28 cellular contexts compared by ENCODE assay signal in genomic region chr22:39560127-39560526, GRCh38. TPM values are rescaled to one million over a fixed set of nuclear protein-coding genes. Genes with fewer than 3 reads are reported as not detected.
"Had no signal": no experiment of that assay in that cellular context is flagged by ENCODE, and none has a peak within 500 bp of the region (broad histone marks: within the 10 kb centered on the region; RNA-seq: fewer than 3 reads in every experiment).

No MANE protein-coding gene starts in this region.

- DNase-seq: activated CD4-positive, alpha-beta T cell treated with anti-CD3 and anti-CD28 coated beads for 1 hour; activated CD4-positive, alpha-beta T cell treated with anti-CD3 and anti-CD28 coated beads, Interleukin-2, amount 50 U/mL, for 1 hour; activated CD8-positive, alpha-beta memory T cell treated with anti-CD3 and anti-CD28 coated beads for 24 hours; activated CD8-positive, alpha-beta memory T cell treated with anti-CD3 and anti-CD28 coated beads, Interleukin-2, amount 50 U/mL, for 4 hours; activated naive CD4-positive, alpha-beta T cell treated with Interleukin-2 at 50 U/mL for 16 hours; activated naive CD8-positive, alpha-beta T cell treated with anti-CD3 and anti-CD28 coated beads for 36 hours; activated T-cell treated with anti-CD3 and anti-CD28 coated beads, Interleukin-2, amount 50 U/mL, for 48 hours; central memory CD4-positive, alpha-beta T cell; effector memory CD4-positive, alpha-beta T cell; foreskin melanocyte; immature natural killer cell; naive thymus-derived CD4-positive, alpha-beta T cell; ovary; stimulated activated CD4-positive, alpha-beta T cell treated with anti-CD3 and anti-CD28 coated beads, Interleukin-2, amount 100 ng/mL, for 48 hours; stimulated activated naive B cell treated with anti-CD40 and anti-IgM and Interleukin-4, amounts not matched to agents 10 μg/mL and 1 μg/mL and 100 μg/mL, for 72 hours had no signal

- H3K79me2 ChIP-seq: hepatocyte had no signal

- H3K4me3 Mint-ChIP-seq: activated naive CD8-positive, alpha-beta T cell treated with anti-CD3 and anti-CD28 coated beads for 36 hours; immature natural killer cell; neural crest cell; stimulated activated naive B cell treated with anti-CD40 and anti-IgM and Interleukin-4, amounts not matched to agents 10 μg/mL and 1 μg/mL and 100 μg/mL, for 72 hours; type B pancreatic cell had no signal

- H2AFZ ChIP-seq: hepatocyte had no signal

- H3K4me1 ChIP-seq: prostate gland had no signal

- H3K4me3 ChIP-seq: hepatocyte, lung, ovary, prostate gland, testis, vagina had no signal

- H3K27ac Mint-ChIP-seq: activated naive CD8-positive, alpha-beta T cell treated with anti-CD3 and anti-CD28 coated beads for 36 hours; immature natural killer cell; naive thymus-derived CD4-positive, alpha-beta T cell; stimulated activated naive B cell treated with anti-CD40 and anti-IgM and Interleukin-4, amounts not matched to agents 10 μg/mL and 1 μg/mL and 100 μg/mL, for 72 hours; type B pancreatic cell had no signal

- H3K4me1 Mint-ChIP-seq: activated naive CD8-positive, alpha-beta T cell treated with anti-CD3 and anti-CD28 coated beads for 36 hours had no signal

- H3K4me2 ChIP-seq: hepatocyte had no signal

- ATAC-seq: esophagus mucosa; left lobe of liver; naive thymus-derived CD4-positive, alpha-beta T cell; stimulated activated naive B cell treated with anti-CD40 and anti-IgM and Interleukin-4, amounts not matched to agents 10 μg/mL and 1 μg/mL and 100 μg/mL, for 72 hours had no signal

- H3K36me3 Mint-ChIP-seq: activated naive CD8-positive, alpha-beta T cell treated with anti-CD3 and anti-CD28 coated beads for 36 hours; immature natural killer cell; stimulated activated naive B cell treated with anti-CD40 and anti-IgM and Interleukin-4, amounts not matched to agents 10 μg/mL and 1 μg/mL and 100 μg/mL, for 72 hours; type B pancreatic cell had no signal

- H3K27ac ChIP-seq: hepatocyte, ovary, prostate gland, testis, vagina, WERI-Rb-1 had no signal

- H3K27me3 ChIP-seq: ovary, testis had no signal

- H3K9me3 ChIP-seq: ovary, prostate gland, testis, vagina had no signal

- H3K9me3 Mint-ChIP-seq: activated naive CD8-positive, alpha-beta T cell treated with anti-CD3 and anti-CD28 coated beads for 36 hours; immature natural killer cell; naive thymus-derived CD4-positive, alpha-beta T cell; neural crest cell; stimulated activated naive B cell treated with anti-CD40 and anti-IgM and Interleukin-4, amounts not matched to agents 10 μg/mL and 1 μg/mL and 100 μg/mL, for 72 hours; type B pancreatic cell had no signal

- H3K36me3 ChIP-seq: ovary, prostate gland, vagina, WERI-Rb-1 had no signal

RNA-seq across cellular contexts. Expression of gene CACNA1I, which starts 10.4 kb away (rescaled TPM):
- total RNA-seq: dermis microvascular lymphatic vessel endothelial cell, endothelial cell of umbilical vein, kidney epithelial cell had no signal
- polyA plus RNA-seq: endothelial cell of umbilical vein, immature natural killer cell had no signal
